In genomic region chr1:51627672-51628071, GRCh38 we compare ENCODE assay signal across 8 cellular contexts. TPM values are rescaled to one million over a fixed set of nuclear protein-coding genes. Genes with fewer than 3 reads are reported as not detected.
A peak's percentile ranks its signal among the peaks of the same experiment; 100 is the strongest.
DNase-seq lines count a peak whose midpoint lies in the region; ATAC-seq and TF ChIP-seq lines count a peak whose summit lies in the region.

No MANE protein-coding gene starts in this region.

- BruUV-seq in A673 (replicated peaks; lab: Mats Ljungman, UMichigan): no TSS peak

- intact Hi-C loops in A673 (cut with micrococcal nuclease; ENCODE audit: unreplicated experiment) (loop anchor here (1.0 kb wide), 1 partner anchor 142 kb away; no protein-coding TSS in a partner anchor), heart right ventricle (cut with DNase I) (loop anchor here in 6 of 10 donors (1.0 to 10.0 kb wide), 5 partner anchors 137 to 145 kb away; no protein-coding TSS in a partner anchor)

- no peaks in the 10 kb centered on the region for H3F3A ChIP-seq in SK-N-SH (replicated peaks; ENCODE audit: insufficient read depth)

- H3K27me3 ChIP-seq in A673 (replicated peaks; ENCODE audit: insufficient read depth, low read depth, low read length, poor library complexity): no peaks in the 10 kb centered on the region
- H3K27me3 ChIP-seq in SK-N-SH (ENCODE audit: insufficient read depth): no peaks in the 10 kb centered on the region
- H3K27me3 ChIP-seq in heart right ventricle: no peaks in the 10 kb centered on the region

- no peak overlapping the region for H2AFZ ChIP-seq in SK-N-SH (ENCODE audit: low read depth)

- 78% methylated on average over 2 of the region's 2 CpGs for WGBS in SK-N-SH (ENCODE audit: low lambda C conversion rate)
- WGBS in heart right ventricle, 2 donors: 57 to 59% methylated on average over 2 of the region's 2 CpGs

- peak; percentile 85 for TF ChIP-seq RAD21 in SK-N-SH (IDR thresholded peaks at IDR 0.05; ENCODE audit: low read length)

- no peak overlapping the region for H3K27ac ChIP-seq in A673 (ENCODE audit: low read depth, low read length, poor library complexity, severe bottlenecking)
- H3K27ac ChIP-seq in SK-N-SH (ENCODE audit: low read depth in 2 of 2, low read length in 1 of 2): no peak overlapping the region
- no peak overlapping the region for H3K27ac ChIP-seq in heart right ventricle

- H4K20me1 ChIP-seq in SK-N-SH (ENCODE audit: insufficient read depth): 0 out of 2 replicates have a peak, but pooled peaks cover 3% of the 10 kb centered on the region

- H3K79me2 ChIP-seq in SK-N-SH (ENCODE audit: insufficient read depth): peaks cover 89% of the 10 kb centered on the region

- no peaks in the 10 kb centered on the region for H3K9me3 ChIP-seq in A673 (ENCODE audit: low read depth, low read length, poor library complexity, severe bottlenecking)
- no peaks in the 10 kb centered on the region for H3K9me3 ChIP-seq in SK-N-SH
- H3K9me3 ChIP-seq in heart right ventricle: no peaks in the 10 kb centered on the region

- TF ChIP-seq CTCF in A673 (conservative IDR thresholded peaks at IDR 0.05; ENCODE audit: low read depth, low read length): peak; percentile 72
- TF ChIP-seq CTCF in GM13976 (IDR thresholded peaks at IDR 0.05; ENCODE audit: borderline replicate concordance, control extremely low read depth, extremely low read depth, insufficient read depth, missing control alignments): no peak
- peak; percentile 70 for TF ChIP-seq CTCF in SK-N-SH (IDR thresholded peaks at IDR 0.05)
- peak in 7 of 9 donors; percentile 34 to 61 (median 47) for TF ChIP-seq CTCF in heart right ventricle (IDR thresholded peaks at IDR 0.05)

- H3K36me3 ChIP-seq in A673 (ENCODE audit: insufficient read depth, low read length, poor library complexity, severe bottlenecking) (no peaks in the 10 kb centered on the region), SK-N-SH (replicated peaks in 1 of 2; ENCODE audit: control insufficient read depth in 1 of 2, insufficient read depth in 2 of 2, low read length in 1 of 2) (peaks cover 0 to 5% of the 10 kb centered on the region in 2 experiments), heart right ventricle (peaks cover 0 to 4% (median 0%) of the 10 kb centered on the region in 9 donors)

- H3K9me2 ChIP-seq in SK-N-SH: no peaks in the 10 kb centered on the region

- ATAC-seq in heart right ventricle (peak in 4 of 8 donors; percentile 38 to 67 (median 52)), HG02588 (IDR thresholded peaks at IDR 0.05; ENCODE audit: unreplicated experiment) (no peak), GM18868 (IDR thresholded peaks at IDR 0.05; ENCODE audit: unreplicated experiment) (no peak)

- peak; percentile 79 for DNase-seq in A673 (ENCODE audit: low spot score)
- peak; percentile 40 for DNase-seq in GM13976 (ENCODE audit: low spot score)
- DNase-seq in SK-N-SH: peak; percentile 38
- no peak for DNase-seq in heart right ventricle
- DNase-seq in stimulated activated CD4-positive, alpha-beta T cell treated with anti-CD3 and anti-CD28 coated beads, Interleukin-2, amount 100 ng/mL, for 24 hours: no peak
- no peak for DNase-seq in activated CD4-positive, CD25-positive, alpha-beta regulatory T cell treated with anti-CD3 and anti-CD28 coated beads, Interleukin-2, amount 50 U/mL, for 72 hours

- POLR2A ChIA-PET in A673 (lab: Charles Lee; ENCODE audit: low non-redundant PET): no interaction called here
- POLR2A ChIA-PET in SK-N-SH (lab: Yijun Ruan, JAX): no interaction called here

- H3K4me3 ChIP-seq in A673 (ENCODE audit: low read depth, low read length, poor library complexity, severe bottlenecking): no peak overlapping the region
- no peak overlapping the region for H3K4me3 ChIP-seq in SK-N-SH (ENCODE audit: low read depth in 2 of 2, low read length in 1 of 2)
- H3K4me3 ChIP-seq in heart right ventricle: no peak overlapping the region

- H3K4me1 ChIP-seq in A673 (ENCODE audit: insufficient read depth, low read length, poor library complexity, severe bottlenecking) (peaks cover 12% of the 10 kb centered on the region), SK-N-SH (ENCODE audit: control insufficient read depth in 1 of 2, insufficient read depth in 2 of 2, low read depth in 1 of 2, low read length in 1 of 2) (peaks cover under 1 to 3% of the 10 kb centered on the region in 2 experiments; a peak in 1 of 4 replicates), heart right ventricle (peaks cover 0 to 78% (median 27%) of the 10 kb centered on the region in 9 donors)

- no peak for TF ChIP-seq EP300 in SK-N-SH (IDR thresholded peaks at IDR 0.05; ENCODE audit: borderline replicate concordance in 1 of 2, low read depth in 1 of 2, low read length in 1 of 2)

- in situ Hi-C loops in GM13976 (cut with MboI; ENCODE audit: low sequenced_read_pairs, unreplicated experiment): no loop called here

- no peak overlapping the region for H3K4me2 ChIP-seq in SK-N-SH

- H3K9ac ChIP-seq in SK-N-SH: no peak overlapping the region

- CTCF ChIA-PET in A673 (lab: Charles Lee): interaction anchor here (0.7 to 2.8 kb wide), 2 partner anchors 97 to 141 kb away, joined by 4 to 28 read pairs; no protein-coding TSS in a partner anchor
- CTCF ChIA-PET in SK-N-SH (lab: Yijun Ruan, JAX): interaction anchor here (0.6 to 2.5 kb wide), 11 partner anchors 9 to 150 kb away, joined by 3 to 39 read pairs (median 4); partner anchors contain the start of gene OSBPL9

TF ChIP-seq in SK-N-SH, 30 proteins besides CTCF, POLR2A, EP300 and RAD21:
- peak; percentile 85 for TF ChIP-seq RFX5 (IDR thresholded peaks at IDR 0.05; ENCODE audit: low read length)
- TF ChIP-seq TEAD4 (IDR thresholded peaks at IDR 0.05; ENCODE audit: borderline replicate concordance, insufficient read depth): no peak
- TF ChIP-seq SMC3 (IDR thresholded peaks at IDR 0.05; ENCODE audit: low read depth, low read length): peak; percentile 67
- TF ChIP-seq USF1 (IDR thresholded peaks at IDR 0.05; ENCODE audit: borderline replicate concordance, low read depth): no peak
- no peak for TF ChIP-seq GATA2 (CRISPR knock-in tag; IDR thresholded peaks at IDR 0.05)
TF ChIP-seq in SK-N-SH: peak in this region for 2.

RNA-seq across cellular contexts. Expression of gene OSBPL9, which starts 10.8 kb away (rescaled TPM):
- total RNA-seq in A673 (2021) (62.4 and 73.7 TPM in 2 replicates), heart right ventricle (10 to 100 TPM; 32.5 to 77.9 (median 55.6) TPM)
- polyA plus RNA-seq in SK-N-SH (2012; rRNA removed) (43.9 and 63.9 TPM in 2 replicates), heart right ventricle (10 to 100 TPM; 42.9 to 82.9 TPM)
- polyA plus RNA-seq in SK-N-SH (2012; cell fraction: cytosol; rRNA removed): 61.1 and 62.8 TPM in 2 replicates
- polyA plus RNA-seq in SK-N-SH (2012; cell fraction: nucleus; rRNA removed): 23.5 and 55.4 TPM in 2 replicates

Comparison
In these comparisons a context has a peak if more than half of its experiments do, and no peak if none do; other contexts are left out.
1. DNase-seq: peak in A673 (single experiment), GM13976 (single experiment) and SK-N-SH (single experiment); none in heart right ventricle (0 of 2), stimulated activated CD4-positive, alpha-beta T cell treated with anti-CD3 and anti-CD28 coated beads, Interleukin-2, amount 100 ng/mL, for 24 hours (0 of 2) and activated CD4-positive, CD25-positive, alpha-beta regulatory T cell treated with anti-CD3 and anti-CD28 coated beads, Interleukin-2, amount 50 U/mL, for 72 hours (single experiment).